In genomic region chr3:49900491-49901153, GRCh38 we compare ENCODE assay signal across 10 cellular contexts. TPM values are rescaled to one million over a fixed set of nuclear protein-coding genes. Genes with fewer than 3 reads are reported as not detected.
DNase-seq lines count a peak whose midpoint lies in the region; ATAC-seq and TF ChIP-seq lines count a peak whose summit lies in the region.
"Had no signal": no experiment of that assay in that cellular context is flagged by ENCODE, and none has a peak within 500 bp of the region (broad histone marks: within the 10 kb centered on the region; RNA-seq: fewer than 3 reads in every experiment).

No MANE protein-coding gene starts in this region.

- TF ChIP-seq POLR2A in gastroesophageal sphincter (IDR thresholded peaks at IDR 0.05): no peak

- DNase-seq in H4 (ENCODE audit: low spot score) (peak; percentile 66), RKO (ENCODE audit: low spot score) (peak; percentile 66), foreskin keratinocyte (peak; percentile 93 to 98), NCI-H2171 (lab: John Stamatoyannopoulos, UW) (no peak)
- DNase-seq: stimulated activated CD4-positive, alpha-beta T cell treated with anti-CD3 and anti-CD28 coated beads, Interleukin-2, amount 100 ng/mL, for 48 hours had no signal

- WGBS in gastroesophageal sphincter (ENCODE audit: low coverage in 1 of 2), 2 donors: no CpG with 5 or more reads among the region's 8 CpGs

- H3K9me3 ChIP-seq in gastroesophageal sphincter: no peaks in the 10 kb centered on the region

- ATAC-seq in foreskin keratinocyte (peak; percentile 83), gastroesophageal sphincter (no peak), HG03442 (IDR thresholded peaks at IDR 0.05; ENCODE audit: unreplicated experiment) (no peak), GM19455 (IDR thresholded peaks at IDR 0.05; ENCODE audit: unreplicated experiment) (no peak)

- H3K4me3 ChIP-seq in skin epidermis (peak overlapping the region in 2 of 7 experiments; percentile 15 to 36), gastroesophageal sphincter (no peak overlapping the region)

- TF ChIP-seq EP300 in gastroesophageal sphincter (IDR thresholded peaks at IDR 0.05): no peak

- no peaks in the 10 kb centered on the region for H3K27me3 ChIP-seq in foreskin keratinocyte
- no peaks in the 10 kb centered on the region for H3K27me3 ChIP-seq in gastroesophageal sphincter

- H3K27ac ChIP-seq in foreskin keratinocyte: peak overlapping the region; percentile 91
- H3K27ac ChIP-seq in skin epidermis: peak overlapping the region; percentile 11 to 91 (median 76)
- peak overlapping the region in 2 of 4 donors; percentile 16 to 25 for H3K27ac ChIP-seq in gastroesophageal sphincter

- H3K4me1 ChIP-seq in foreskin keratinocyte (peaks cover 17% of the 10 kb centered on the region), gastroesophageal sphincter (peaks cover 0 to 57% (median 8%) of the 10 kb centered on the region in 3 donors)

- peaks cover 0 to 27% of the 10 kb centered on the region in 2 donors for H3K36me3 ChIP-seq in gastroesophageal sphincter

- TF ChIP-seq CTCF in foreskin keratinocyte (conservative IDR thresholded peaks at IDR 0.05) (no peak), gastroesophageal sphincter (IDR thresholded peaks at IDR 0.05) (no peak)

RNA-seq across cellular contexts. Expression of gene MST1R, which starts 3.1 kb away (rescaled TPM):
- 0.21 TPM in 1 of 2 replicates, not detected in the other for total RNA-seq in H4 (2014; rRNA removed; shearing (Covaris generic))
- total RNA-seq in foreskin keratinocyte: 95.1 and 98.9 TPM in 2 replicates
- polyA plus RNA-seq in foreskin keratinocyte: 104 and 120 TPM in 2 replicates
- 1 to 10 TPM; 1.2 to 5.9 (median 2.0) TPM for total RNA-seq in gastroesophageal sphincter
- total RNA-seq: SK-MEL-5 had no signal

RNA-seq across cellular contexts. Expression of gene MON1A, which starts 29.0 kb away (rescaled TPM):
- total RNA-seq in H4 (2014; rRNA removed; shearing (Covaris generic)): 3.0 and 3.9 TPM in 2 replicates
- total RNA-seq in foreskin keratinocyte (21.3 and 24.2 TPM in 2 replicates), gastroesophageal sphincter (10 to 100 TPM in 2 of 4 donors, 1 to 10 TPM in 2; 9.0 to 21.8 (median 10.8) TPM)
- polyA plus RNA-seq in foreskin keratinocyte: 21.9 and 23.1 TPM in 2 replicates

RNA-seq across cellular contexts. Expression of gene CAMKV, which starts 30.9 kb away (rescaled TPM):
- total RNA-seq in H4 (2014; rRNA removed; shearing (Covaris generic)): not detected in 2 replicates
- total RNA-seq in foreskin keratinocyte: not detected in 2 replicates
- polyA plus RNA-seq in foreskin keratinocyte: not detected in 2 replicates
- total RNA-seq in gastroesophageal sphincter: not detected

RNA-seq across cellular contexts. Expression of gene RBM6, which starts 39.3 kb away (rescaled TPM):
- total RNA-seq in H4 (2014; rRNA removed; shearing (Covaris generic)): 17.1 and 31.5 TPM in 2 replicates
- total RNA-seq in foreskin keratinocyte (47.3 and 52.8 TPM in 2 replicates), gastroesophageal sphincter (100 to 1,000 TPM in 2 of 4 donors, 10 to 100 TPM in 2; 39.0 to 135 (median 84.2) TPM)
- 32.4 and 38.1 TPM in 2 replicates for polyA plus RNA-seq in foreskin keratinocyte

RNA-seq across cellular contexts. Expression of gene TRAIP, which starts 44.3 kb away (rescaled TPM):
- total RNA-seq in H4 (2014; rRNA removed; shearing (Covaris generic)): 4.4 and 5.7 TPM in 2 replicates
- total RNA-seq in foreskin keratinocyte: 13.9 and 14.8 TPM in 2 replicates
- polyA plus RNA-seq in foreskin keratinocyte: 14.5 and 16.0 TPM in 2 replicates
- total RNA-seq in gastroesophageal sphincter: 1 to 10 TPM in 3 of 4 donors, under 1 TPM in 1; 0.81 to 1.8 (median 1.6) TPM

Comparison
In these comparisons a context has a peak if more than half of its experiments do, and no peak if none do; other contexts are left out.
1. RNA of gene MST1R, which starts 3.1 kb away (total RNA-seq): 95.1 to 98.9 TPM in foreskin keratinocyte; 1.2 to 5.9 TPM in gastroesophageal sphincter and 0.21 TPM in H4; every median in the first group is over 10 times any median in the second.